In genomic region chr1:184752656-184753055, GRCh38 we compare ENCODE assay signal across 11 cellular contexts. TPM values are rescaled to one million over a fixed set of nuclear protein-coding genes. Genes with fewer than 3 reads are reported as not detected.
A peak's percentile ranks its signal among the peaks of the same experiment; 100 is the strongest.
DNase-seq lines count a peak whose midpoint lies in the region; ATAC-seq and TF ChIP-seq lines count a peak whose summit lies in the region.
"Had no signal": no experiment of that assay in that cellular context is flagged by ENCODE, and none has a peak within 500 bp of the region (broad histone marks: within the 10 kb centered on the region; RNA-seq: fewer than 3 reads in every experiment).

No MANE protein-coding gene starts in this region.

- H3K79me2 ChIP-seq in H9 (ENCODE audit: insufficient read depth, low read length) = no peaks in the 10 kb centered on the region

- TF ChIP-seq POLR2A in erythroblast (IDR thresholded peaks at IDR 0.05; ENCODE audit: low read length) = no peak

- TF ChIP-seq CTCF in H9 (conservative IDR thresholded peaks at IDR 0.05) (no peak), A673 (conservative IDR thresholded peaks at IDR 0.05; ENCODE audit: low read depth, low read length) (no peak), foreskin fibroblast (IDR thresholded peaks at IDR 0.05; ENCODE audit: low read depth, low read length) (no peak), heart right ventricle (IDR thresholded peaks at IDR 0.05) (no peak)

- H3K27ac ChIP-seq in H9 (ENCODE audit: insufficient read length, low read depth, low read length) (no peak overlapping the region), A673 (ENCODE audit: low read depth, low read length, poor library complexity, severe bottlenecking) (no peak overlapping the region), heart right ventricle (peak overlapping the region in 1 of 10 donors; percentile 97)

- H3K23me2 ChIP-seq in H9 (ENCODE audit: insufficient read length, low read depth, low read length, poor library complexity, severe bottlenecking) = peaks cover 8% of the 10 kb centered on the region

- H3K18ac ChIP-seq in H9 (ENCODE audit: insufficient read length, low read depth, low read length) = no peak overlapping the region

- no peak overlapping the region for H2BK15ac ChIP-seq in H9 (ENCODE audit: low read depth, low read length)

- no peaks in the 10 kb centered on the region for H4K20me1 ChIP-seq in H9 (ENCODE audit: control insufficient read depth, insufficient read depth, insufficient read length)

- BruUV-seq in A673 (replicated peaks; lab: Mats Ljungman, UMichigan) = no TSS peak

- no peak overlapping the region for H2BK20ac ChIP-seq in H9 (ENCODE audit: low read depth, low read length, poor library complexity, severe bottlenecking)

- no peak overlapping the region for H4K91ac ChIP-seq in H9 (ENCODE audit: insufficient read length, low read depth, low read length)

- no peaks in the 10 kb centered on the region for H3K79me1 ChIP-seq in H9 (ENCODE audit: insufficient read depth, low read depth, low read length, poor library complexity, severe bottlenecking)

- no peak for ATAC-seq in heart right ventricle
- ATAC-seq: left lung had no signal

- intact Hi-C loops in A673 (cut with micrococcal nuclease; ENCODE audit: unreplicated experiment) (no loop called here), heart right ventricle (cut with DNase I) (loop anchor here in 1 of 10 donors (5.0 kb wide), 1 partner anchor 405 kb away; the partner anchor contains the start of genes SWT1 and TRMT1L)

- H3K4me3 ChIP-seq in A673 (ENCODE audit: low read depth, low read length, poor library complexity, severe bottlenecking) (no peak overlapping the region), foreskin fibroblast (ENCODE audit: low read depth in 1 of 2, low read length in 2 of 2) (no peak overlapping the region), heart right ventricle (peak overlapping the region in 1 of 10 donors; percentile 71)

- CTCF ChIA-PET in A673 (lab: Charles Lee) = no interaction called here

- no peaks in the 10 kb centered on the region; the same call in 1 of the 2 replicates for H3K27me3 ChIP-seq in H9 (ENCODE audit: insufficient read depth, low read length)
- H3K27me3 ChIP-seq in A673 (replicated peaks; ENCODE audit: insufficient read depth, low read depth, low read length, poor library complexity) = no peaks in the 10 kb centered on the region
- no peaks in the 10 kb centered on the region for H3K27me3 ChIP-seq in heart right ventricle
- H3K27me3 ChIP-seq: left lung had no signal

- peak; percentile 73 to 77 for DNase-seq in AML-193 (lab: John Stamatoyannopoulos, UW)
- no peak for DNase-seq in H9
- peak; percentile 97 for DNase-seq in SKM-1 treated with dmso at 0.1 percent for 144 hours (lab: John Stamatoyannopoulos, UW; ENCODE audit: unreplicated experiment)
- peak; percentile 13 to 30 for DNase-seq in erythroblast (lab: John Stamatoyannopoulos, UW)
- DNase-seq in NCI-H82 (lab: John Stamatoyannopoulos, UW) = no peak
- DNase-seq in A673 (ENCODE audit: low spot score) = no peak
- DNase-seq in foreskin fibroblast = no peak
- DNase-seq in heart right ventricle = no peak
- DNase-seq: left lung; NCI-H748 treated with DMSO at 0.1 percent for 48 hours; stimulated activated naive CD4-positive, alpha-beta T cell had no signal

- no peak overlapping the region for H3K4ac ChIP-seq in H9 (ENCODE audit: low read depth, low read length)

- no peak overlapping the region for H3T11ph ChIP-seq in H9 (ENCODE audit: low read length)

- no peak overlapping the region for H4K8ac ChIP-seq in H9 (replicated peaks; ENCODE audit: insufficient read length, low read depth, low read length)

- H2BK12ac ChIP-seq in H9 (ENCODE audit: insufficient read length, low read depth, low read length) = no peak overlapping the region

- peaks cover 16 to 19% of the 10 kb centered on the region in 2 experiments for H3K4me1 Mint-ChIP-seq in H9

- H3K9ac ChIP-seq in H9 (ENCODE audit: extremely low read depth, insufficient read length, low read length) = no peak overlapping the region

- no peak overlapping the region for H2BK120ac ChIP-seq in H9 (ENCODE audit: low read depth, low read length, poor library complexity, severe bottlenecking)

- H3K9me3 ChIP-seq in H9 (ENCODE audit: control insufficient read depth, low read depth, low read length) (no peaks in the 10 kb centered on the region), A673 (ENCODE audit: low read depth, low read length, poor library complexity, severe bottlenecking) (no peaks in the 10 kb centered on the region), heart right ventricle (no peaks in the 10 kb centered on the region)
- H3K9me3 ChIP-seq: left lung had no signal

- no peak overlapping the region for H3K14ac ChIP-seq in H9 (ENCODE audit: insufficient read depth, low read length)

- H3K27ac Mint-ChIP-seq in H9 = no peak overlapping the region

- H3K4me2 ChIP-seq in H9 (ENCODE audit: insufficient read depth, insufficient read length, low read length) = no peak overlapping the region

- H2AK5ac ChIP-seq in H9 (ENCODE audit: insufficient read length, low read length) = no peak overlapping the region

- peak overlapping the region; percentile 12 to 61; a peak in 2 of 5 replicates for H3K4me3 Mint-ChIP-seq in H9

- H3K9me3 Mint-ChIP-seq in H9 = no peaks in the 10 kb centered on the region

- H3K36me3 ChIP-seq in A673 (ENCODE audit: insufficient read depth, low read length, poor library complexity, severe bottlenecking) (no peaks in the 10 kb centered on the region), heart right ventricle (peaks cover 0 to 5% (median 0%) of the 10 kb centered on the region in 9 donors)
- H3K36me3 ChIP-seq: left lung had no signal

- no CpG with 5 or more reads among the region's 2 CpGs for WGBS in H9 (ENCODE audit: extremely low coverage, insufficient read length, low lambda C conversion rate)
- 93 to 96% methylated on average over 2 of the region's 2 CpGs for WGBS in heart right ventricle, 2 donors

- POLR2A ChIA-PET in A673 (lab: Charles Lee; ENCODE audit: low non-redundant PET) = interaction anchor here (0.6 kb wide), 1 partner anchor 942 kb away, joined by 3 read pairs; no protein-coding TSS in a partner anchor

- peaks cover 22% of the 10 kb centered on the region for H3K27me3 Mint-ChIP-seq in H9 (ENCODE audit: low read depth)

- no peak overlapping the region for H4K5ac ChIP-seq in H9 (ENCODE audit: insufficient read length, low read depth, low read length)

- no peak overlapping the region for H3K56ac ChIP-seq in H9 (ENCODE audit: insufficient read length, low read depth, low read length)

- H2BK5ac ChIP-seq in H9 (ENCODE audit: insufficient read length, low read length) = no peak overlapping the region

- no peaks in the 10 kb centered on the region for H3K36me3 Mint-ChIP-seq in H9 (ENCODE audit: insufficient read depth in 1 of 3, low read depth in 3 of 3)

- H2AFZ ChIP-seq in H9 (ENCODE audit: low read length) = no peak overlapping the region

- H3K4me1 ChIP-seq in H9 (ENCODE audit: insufficient read depth, low read length) (no peaks in the 10 kb centered on the region), A673 (ENCODE audit: insufficient read depth, low read length, poor library complexity, severe bottlenecking) (peaks cover 10% of the 10 kb centered on the region), heart right ventricle (peaks cover 0 to 57% (median 20%) of the 10 kb centered on the region in 9 donors)

- no peak overlapping the region for H3K23ac ChIP-seq in H9 (ENCODE audit: insufficient read length, low read depth, low read length)

RNA-seq across cellular contexts. Expression of gene EDEM3, which starts 2.0 kb away (rescaled TPM):
- 13.2 and 14.0 TPM in 2 replicates for total RNA-seq in H9 (2021)
- total RNA-seq in A673 (2021) = 23.4 and 24.3 TPM in 2 replicates
- total RNA-seq in heart right ventricle = 10 to 100 TPM; 12.1 to 26.8 (median 18.4) TPM
- polyA plus RNA-seq in heart right ventricle = 10 to 100 TPM in 1 of 2 donors, 1 to 10 TPM in 1; 7.8 to 10.9 TPM

Comparison
In these comparisons a context has a peak if more than half of its experiments do, and no peak if none do; other contexts are left out.
1. DNase-seq: peak in AML-193 (2 of 2), SKM-1 treated with dmso at 0.1 percent for 144 hours (single experiment) and erythroblast (2 of 2); none in H9 (single experiment), NCI-H82 (single experiment), A673 (single experiment), foreskin fibroblast (0 of 2) and heart right ventricle (0 of 2).